In genomic region chr15:77396692-77397091, GRCh38 we compare ENCODE assay signal across 31 cellular contexts.
"Had no signal": no experiment of that assay in that cellular context is flagged by ENCODE, and none has a peak within 500 bp of the region (broad histone marks: within the 10 kb centered on the region; RNA-seq: fewer than 3 reads in every experiment).

No MANE protein-coding gene starts in this region.

- H3K4me1 ChIP-seq: ascending aorta, breast epithelium, colonic mucosa, esophagus squamous epithelium had no signal

- DNase-seq: activated CD4-positive, alpha-beta memory T cell treated with anti-CD3 and anti-CD28 coated beads for 36 hours; activated CD4-positive, alpha-beta T cell treated with anti-CD3 and anti-CD28 coated beads for 36 hours; activated CD4-positive, alpha-beta T cell treated with anti-CD3 and anti-CD28 coated beads, Interleukin-2, amount 10 ng/mL, durations not matched to agents 24 days and 14 days; activated CD4-positive, CD25-positive, alpha-beta regulatory T cell; activated CD4-positive, CD25-positive, alpha-beta regulatory T cell treated with anti-CD3 and anti-CD28 coated beads, Interleukin-2, amount 50 U/mL, for 72 hours; activated CD8-positive, alpha-beta memory T cell treated with anti-CD3 and anti-CD28 coated beads, Interleukin-2, amount 10 ng/mL, durations not matched to agents 7 days and 5 days; activated CD8-positive, alpha-beta memory T cell treated with anti-CD3 and anti-CD28 coated beads, Interleukin-2, amount 50 U/mL, for 4 hours; activated CD8-positive, alpha-beta T cell treated with anti-CD3 and anti-CD28 coated beads, Interleukin-2, amount 10 ng/mL, durations not matched to agents 7 days and 5 days; activated gamma-delta T cell; activated naive CD4-positive, alpha-beta T cell; activated naive CD4-positive, alpha-beta T cell treated with anti-CD3 and anti-CD28 coated beads, Interleukin-2, amount 10 ng/mL, durations not matched to agents 7 days and 5 days; activated naive CD8-positive, alpha-beta T cell treated with anti-CD3 and anti-CD28 coated beads, Interleukin-2, amount 10 ng/mL, durations not matched to agents 7 days and 5 days; activated T-cell treated with anti-CD3 and anti-CD28 coated beads, Interleukin-2, amount 50 U/mL, for 1 hour; activated T-cell treated with anti-CD3 and anti-CD28 coated beads, Interleukin-2, amount 50 U/mL, for 48 hours; central memory CD4-positive, alpha-beta T cell; cerebellar nuclear complex; colonic mucosa; effector CD8-positive, alpha-beta T cell; esophagus squamous epithelium; foreskin melanocyte; heart right ventricle; T1000 had no signal

- H2AFZ ChIP-seq: hepatocyte had no signal

- ATAC-seq: activated CD4-positive, alpha-beta T cell treated with anti-CD3 and anti-CD28 coated beads for 36 hours; activated CD8-positive, alpha-beta memory T cell treated with anti-CD3 and anti-CD28 coated beads, Interleukin-2, amount 10 ng/mL, durations not matched to agents 7 days and 5 days; activated CD8-positive, alpha-beta T cell treated with anti-CD3 and anti-CD28 coated beads, Interleukin-2, amount 10 ng/mL, durations not matched to agents 7 days and 5 days; activated naive CD4-positive, alpha-beta T cell treated with anti-CD3 and anti-CD28 coated beads, Interleukin-2, amount 50 U/mL, for 72 hours; gastroesophageal sphincter; heart right ventricle had no signal

- H3K36me3 ChIP-seq: ascending aorta, breast epithelium, cardiac muscle cell, colonic mucosa, esophagus squamous epithelium, gastroesophageal sphincter, heart right ventricle had no signal

- H3K4me3 ChIP-seq: ascending aorta, breast epithelium, cardiac muscle cell, colonic mucosa, esophagus squamous epithelium, gastroesophageal sphincter, heart right ventricle, hepatocyte had no signal

- H3K27me3 ChIP-seq: ascending aorta, breast epithelium, cardiac muscle cell, colonic mucosa, esophagus squamous epithelium, gastroesophageal sphincter, heart right ventricle, hepatocyte had no signal

- H3K4me2 ChIP-seq: hepatocyte had no signal

- H3K9me3 ChIP-seq: colonic mucosa had no signal

- FAIRE-seq: endometrium, endothelial cell of umbilical vein had no signal

- H3K27ac ChIP-seq: ascending aorta, breast epithelium, cardiac muscle cell, colonic mucosa, epithelial cell of prostate, esophagus squamous epithelium, gastroesophageal sphincter, heart right ventricle, hepatocyte had no signal
